5 cellular contexts compared by ENCODE assay signal in the genomic region with DNA sequence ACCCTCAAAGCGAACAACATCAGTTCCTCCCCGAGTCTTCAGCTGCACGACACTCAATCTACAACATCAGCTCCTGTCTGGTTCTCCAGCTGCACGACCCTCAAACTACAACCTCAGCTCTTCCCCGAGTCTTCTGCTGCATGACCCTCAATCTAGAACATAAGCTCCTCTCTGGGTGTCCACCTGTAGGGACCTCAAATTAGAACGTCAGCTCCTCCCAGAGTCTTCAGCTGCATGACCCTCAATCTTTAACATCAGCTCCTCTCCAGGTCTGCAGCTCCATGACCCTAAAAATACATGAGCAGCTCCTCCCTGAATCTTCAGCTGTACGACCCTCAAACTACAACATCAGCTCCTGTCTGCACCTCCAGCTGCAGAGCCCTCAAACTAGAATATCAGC.
A peak's percentile ranks its signal among the peaks of the same experiment; 100 is the strongest.
DNase-seq lines count a peak whose midpoint lies in the region; ATAC-seq and TF ChIP-seq lines count a peak whose summit lies in the region.
"Not testable (repeated sequence)": the region's sequence is repeated elsewhere in the genome, so short reads cannot be mapped to it uniquely, and the experiment has no call there.

No MANE protein-coding gene starts in this region.

- H3K27me3 ChIP-seq in neural progenitor cell, result not testable (repeated sequence)

- not testable (repeated sequence) for H3K4me1 ChIP-seq in neural progenitor cell

- H3F3A ChIP-seq in neural progenitor cell (ENCODE audit: low read depth), result not testable (repeated sequence)

- not testable (repeated sequence) for H2AFZ ChIP-seq in neural progenitor cell (replicated peaks)

- H3K36me3 ChIP-seq in neural progenitor cell, result not testable (repeated sequence)

- peak overlapping the region; percentile 37 for H3K4me3 Mint-ChIP-seq in T-helper 17 cell
- peak overlapping the region; percentile 27 for H3K4me3 Mint-ChIP-seq in memory B cell
- not testable (repeated sequence) for H3K4me3 Mint-ChIP-seq in neural progenitor cell; stimulated activated effector memory CD8-positive, alpha-beta T cell treated with anti-CD3 and anti-CD28 coated beads, Interleukin-12 subunit alpha, Interleukin-12 subunit beta, amount 100 ng/mL, for 72 hours

- not testable (repeated sequence) for H3K27ac Mint-ChIP-seq in T-helper 17 cell, memory B cell
- peak overlapping the region; percentile 25 for H3K27ac Mint-ChIP-seq in neural progenitor cell
- peak overlapping the region; percentile 34 for H3K27ac Mint-ChIP-seq in stimulated activated effector memory CD8-positive, alpha-beta T cell treated with anti-CD3 and anti-CD28 coated beads, Interleukin-12 subunit alpha, Interleukin-12 subunit beta, amount 100 ng/mL, for 72 hours

- not testable (repeated sequence) for H3K36me3 Mint-ChIP-seq in T-helper 17 cell (ENCODE audit: low read depth); memory B cell; neural progenitor cell; stimulated activated effector memory CD8-positive, alpha-beta T cell treated with anti-CD3 and anti-CD28 coated beads, Interleukin-12 subunit alpha, Interleukin-12 subunit beta, amount 100 ng/mL, for 72 hours

- H3K79me2 ChIP-seq in neural progenitor cell (ENCODE audit: low read depth), result not testable (repeated sequence)

- TF ChIP-seq CTCF in neural progenitor cell (IDR thresholded peaks at IDR 0.05), result not testable (repeated sequence)

- H3K27me3 Mint-ChIP-seq in T-helper 17 cell, result peaks cover 19% of the 10 kb centered on the region
- peaks cover 16% of the 10 kb centered on the region for H3K27me3 Mint-ChIP-seq in memory B cell
- H3K27me3 Mint-ChIP-seq in neural progenitor cell (ENCODE audit: insufficient read depth, low read depth), result not testable (repeated sequence)

- H3K4me3 ChIP-seq in neural progenitor cell, result not testable (repeated sequence)

- H3K9me3 Mint-ChIP-seq in memory B cell; neural progenitor cell; stimulated activated effector memory CD8-positive, alpha-beta T cell treated with anti-CD3 and anti-CD28 coated beads, Interleukin-12 subunit alpha, Interleukin-12 subunit beta, amount 100 ng/mL, for 72 hours: not testable (repeated sequence)

- DNase-seq in T-helper 17 cell; memory B cell (ENCODE audit: low spot score in 2 of 2); neural progenitor cell (ENCODE audit: low spot score); stimulated activated effector memory CD8-positive, alpha-beta T cell treated with anti-CD3 and anti-CD28 coated beads, Interleukin-12 subunit alpha, Interleukin-12 subunit beta, amount 100 ng/mL, for 72 hours (ENCODE audit: low spot score in 2 of 2): not testable (repeated sequence)
- DNase-seq in activated CD8-positive, alpha-beta memory T cell treated with anti-CD3 and anti-CD28 coated beads for 24 hours, result peak; percentile 35

- H3K9ac ChIP-seq in neural progenitor cell, result not testable (repeated sequence)

- H3K4me2 ChIP-seq in neural progenitor cell, result not testable (repeated sequence)

- H3K9me3 ChIP-seq in T-helper 17 cell (ENCODE audit: control insufficient read depth, low read length, poor library complexity, severe bottlenecking); neural progenitor cell (ENCODE audit: low read depth): not testable (repeated sequence)

- H3K27ac ChIP-seq in neural progenitor cell, result not testable (repeated sequence)

- H4K20me1 ChIP-seq in neural progenitor cell (ENCODE audit: low read depth), result not testable (repeated sequence)

- H3K4me1 Mint-ChIP-seq in T-helper 17 cell; memory B cell; neural progenitor cell; stimulated activated effector memory CD8-positive, alpha-beta T cell treated with anti-CD3 and anti-CD28 coated beads, Interleukin-12 subunit alpha, Interleukin-12 subunit beta, amount 100 ng/mL, for 72 hours: not testable (repeated sequence)

- not testable (repeated sequence) for ATAC-seq in T-helper 17 cell; memory B cell (ENCODE audit: low read depth); stimulated activated effector memory CD8-positive, alpha-beta T cell treated with anti-CD3 and anti-CD28 coated beads, Interleukin-12 subunit alpha, Interleukin-12 subunit beta, amount 100 ng/mL, for 72 hours
